In genomic region chr5:126650463-126650862, GRCh38 we compare ENCODE assay signal across 23 cellular contexts.
"Had no signal": no experiment of that assay in that cellular context is flagged by ENCODE, and none has a peak within 500 bp of the region (broad histone marks: within the 10 kb centered on the region; RNA-seq: fewer than 3 reads in every experiment).

No MANE protein-coding gene starts in this region.

- H3K4me3 ChIP-seq: dorsolateral prefrontal cortex, heart right ventricle, left ventricle myocardium inferior, lower lobe of right lung, ovary, psoas muscle, smooth muscle cell, thyroid gland had no signal

- H3K9me3 ChIP-seq: ovary, thyroid gland had no signal

- DNase-seq: dorsolateral prefrontal cortex; effector CD4-positive, alpha-beta T cell; foreskin melanocyte; glutamatergic neuron; heart right ventricle; hippocampal formation; left cardiac atrium; left ventricle myocardium inferior; lower lobe of right lung; naive thymus-derived CD8-positive, alpha-beta T cell; occipital lobe; ovary; posterior cingulate gyrus; psoas muscle; right cardiac atrium; stimulated activated CD4-positive, alpha-beta T cell treated with anti-CD3 and anti-CD28 coated beads, Interleukin-12 subunit alpha, Interleukin-12 subunit beta, amount 100 ng/mL, for 4 hours; stimulated activated CD4-positive, alpha-beta T cell treated with anti-CD3 and anti-CD28 coated beads, Interleukin-1b, Interleukin-23, amount 100 ng/mL, for 48 hours; stimulated activated CD4-positive, alpha-beta T cell treated with anti-CD3 and anti-CD28 coated beads, Interleukin-4, amount 100 ng/mL, for 1 hour; stimulated activated CD8-positive, alpha-beta memory T cell treated with anti-CD3 and anti-CD28 coated beads, Interleukin-4, amount 100 ng/mL, for 48 hours; stimulated activated naive CD4-positive, alpha-beta T cell; stimulated activated naive CD8-positive, alpha-beta T cell treated with anti-CD3 and anti-CD28 coated beads, Interleukin-15, amount 100 ng/mL, for 72 hours; thyroid gland had no signal

- H3K27me3 ChIP-seq: dorsolateral prefrontal cortex, ovary, thyroid gland had no signal

- ATAC-seq: heart right ventricle; left cardiac atrium; lower lobe of right lung; naive thymus-derived CD8-positive, alpha-beta T cell; psoas muscle; right cardiac atrium; stimulated activated naive CD8-positive, alpha-beta T cell treated with anti-CD3 and anti-CD28 coated beads, Interleukin-15, amount 100 ng/mL, for 72 hours had no signal

- H3K4me2 ChIP-seq: smooth muscle cell had no signal

- H3K36me3 ChIP-seq: heart right ventricle, left ventricle myocardium inferior, lower lobe of right lung, ovary, thyroid gland had no signal

- H3K4me1 ChIP-seq: heart right ventricle, left ventricle myocardium inferior, lower lobe of right lung, psoas muscle, thyroid gland had no signal

- H3K27ac ChIP-seq: dorsolateral prefrontal cortex, heart right ventricle, left ventricle myocardium inferior, lower lobe of right lung, ovary, psoas muscle, thyroid gland had no signal
